ENCODE assay signal across 8 cellular contexts in genomic region chr6:83853178-83853967, GRCh38. TPM values are rescaled to one million over a fixed set of nuclear protein-coding genes. Genes with fewer than 3 reads are reported as not detected.
DNase-seq lines count a peak whose midpoint lies in the region; ATAC-seq and TF ChIP-seq lines count a peak whose summit lies in the region.

Gene RIPPLY2 (plus strand): TSS chr6:83853360. CDS start chr6:83853417, 57 bp downstream.

- no peak within 1 kb of the TSS for H3K27ac Mint-ChIP-seq in MCF 10A (ENCODE audit: low read depth, unreplicated experiment)

- no TSS peak for BruUV-seq in MCF 10A (replicated peaks; lab: Mats Ljungman, UMichigan)

- no peak for TF ChIP-seq POLR2A in gastrocnemius medialis (IDR thresholded peaks at IDR 0.05)

- peak within 1 kb of the TSS; percentile 24; the same call in 1 of the 2 replicates for H3K9ac ChIP-seq in iPS-20b (ENCODE audit: low read depth, low read length)

- no peak for ATAC-seq in gastrocnemius medialis
- ATAC-seq in GM21515 (IDR thresholded peaks at IDR 0.05; ENCODE audit: unreplicated experiment) = no peak

- H3K27me3 ChIP-seq in H7 (ENCODE audit: control insufficient read depth, insufficient read depth, low read length) (peaks cover 35% of the 10 kb centered on the region), iPS-20b (ENCODE audit: insufficient read depth, low read length) (peaks cover 57% of the 10 kb centered on the region), gastrocnemius medialis (peaks cover 22 to 37% (median 35%) of the 10 kb centered on the region in 3 donors)

- H3K4me1 ChIP-seq in iPS-20b (ENCODE audit: insufficient read depth, low read length) (peaks cover 3% of the 10 kb centered on the region; the same call in 1 of the 2 replicates), gastrocnemius medialis (peaks cover 4 to 5% of the 10 kb centered on the region in 2 donors)

- H3K9me3 ChIP-seq in iPS-20b (ENCODE audit: insufficient read depth, low read depth, low read length) (no peaks in the 10 kb centered on the region), gastrocnemius medialis (no peaks in the 10 kb centered on the region)

- no peaks in the 10 kb centered on the region for H3K4me1 Mint-ChIP-seq in MCF 10A (ENCODE audit: insufficient read depth, unreplicated experiment)

- peaks cover 62% of the 10 kb centered on the region for H3K27me3 Mint-ChIP-seq in MCF 10A (ENCODE audit: insufficient read depth, unreplicated experiment)

- peak within 1 kb of the TSS; percentile 70 for H3K4me3 ChIP-seq in H7 (ENCODE audit: insufficient read depth, low read depth, low read length)
- peak within 1 kb of the TSS; percentile 81 for H3K4me3 ChIP-seq in iPS-20b (ENCODE audit: low read length)
- H3K4me3 ChIP-seq in gastrocnemius medialis = peak within 1 kb of the TSS; percentile 35 to 56 (median 50)

- in situ Hi-C loops in gastrocnemius medialis (cut with MboI; ENCODE audit: low sequenced_read_pairs in 4 of 4) = no loop called here

- no peaks in the 10 kb centered on the region for H3K36me3 Mint-ChIP-seq in MCF 10A (ENCODE audit: insufficient read depth, unreplicated experiment)

- intact Hi-C loops in MCF 10A (cut with micrococcal nuclease) (no loop called here), gastrocnemius medialis (cut with DNase I; ENCODE audit: low total_unique reads) (no loop called here)

- POLR2A ChIA-PET in MCF 10A (lab: Yijun Ruan, JAX) = no interaction called here

- TF ChIP-seq CTCF in MCF 10A (IDR thresholded peaks at IDR 0.05; ENCODE audit: unreplicated experiment) (no peak), gastrocnemius medialis (IDR thresholded peaks at IDR 0.05 in 4 of 5, conservative IDR thresholded peaks at IDR 0.05 in 1 of 5) (no peak)

- H3K36me3 ChIP-seq in H7 (replicated peaks; ENCODE audit: control insufficient read depth, insufficient read depth, low read length) (no peaks in the 10 kb centered on the region), iPS-20b (ENCODE audit: insufficient read depth, low read depth, low read length) (no peaks in the 10 kb centered on the region), gastrocnemius medialis (no peaks in the 10 kb centered on the region)

- peaks cover 7% of the 10 kb centered on the region for H3K9me3 Mint-ChIP-seq in MCF 10A (ENCODE audit: unreplicated experiment)

- no peak within 1 kb of the TSS for H3K27ac ChIP-seq in iPS-20b (ENCODE audit: low read length)
- H3K27ac ChIP-seq in gastrocnemius medialis = no peak within 1 kb of the TSS

- H3K4me3 Mint-ChIP-seq in MCF 10A (ENCODE audit: unreplicated experiment) = peak within 1 kb of the TSS; percentile 19

- DNase-seq in DMS79 (lab: John Stamatoyannopoulos, UW) = peak; percentile 14
- DNase-seq in H7 = peak; percentile 79
- DNase-seq in NCI-H524 (lab: John Stamatoyannopoulos, UW) = peak; percentile 49 to 71
- no peak for DNase-seq in MCF 10A (ENCODE audit: unreplicated experiment)
- no peak for DNase-seq in gastrocnemius medialis
- no peak for DNase-seq in GF-D8 (lab: John Stamatoyannopoulos, UW)

- CTCF ChIA-PET in MCF 10A (lab: Yijun Ruan, JAX) = no interaction called here

RNA-seq across cellular contexts. Expression of gene RIPPLY2, which starts in this region (rescaled TPM):
- total RNA-seq in H7 (2014; rRNA removed; shearing (Covaris generic)) = 0.33 and 0.90 TPM in 2 replicates
- total RNA-seq in MCF 10A (2022) (not detected in 2 replicates), gastrocnemius medialis (not detected)

Comparison
In these comparisons a context has a peak if more than half of its experiments do, and no peak if none do; other contexts are left out.
1. Peak in DNase-seq and H3K4me3 ChIP-seq in H7; RNA of the gene not detected or under 1 TPM.
2. DNase-seq: peak in DMS79 (single experiment) and NCI-H524 (2 of 2); none in MCF 10A (single experiment), gastrocnemius medialis (0 of 2) and GF-D8 (single experiment).
3. Peak in every context shown above with its lines, with median percentiles within 50 percentile points of each other: H3K4me3 ChIP-seq.